In the genomic region with DNA sequence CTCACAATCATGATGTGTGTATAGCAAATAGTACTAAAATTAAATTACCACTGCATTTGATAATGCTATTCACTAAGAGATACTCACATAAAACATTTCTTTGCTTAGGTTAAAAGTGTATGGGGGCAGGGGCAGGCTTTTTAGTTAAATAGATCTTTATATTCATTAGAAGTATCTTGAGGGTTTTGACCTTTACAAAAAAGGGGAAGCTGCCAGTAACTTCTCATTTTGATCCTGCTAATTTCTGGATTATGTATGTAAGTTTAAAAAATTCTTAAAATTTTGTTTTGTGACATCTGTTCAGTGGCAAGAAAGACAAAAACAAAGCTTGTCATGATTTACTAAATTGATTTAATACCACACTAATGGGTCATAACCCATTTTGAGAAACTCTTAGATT, we compare ENCODE assay signal across 23 cellular contexts.
"Had no signal": no experiment of that assay in that cellular context is flagged by ENCODE, and none has a peak within 500 bp of the region (broad histone marks: within the 10 kb centered on the region; RNA-seq: fewer than 3 reads in every experiment).

No MANE protein-coding gene starts in this region.

- H3K4me1 ChIP-seq: body of pancreas, parathyroid adenoma had no signal

- H3K9me3 Mint-ChIP-seq: activated CD4-positive, alpha-beta memory T cell treated with anti-CD3 and anti-CD28 coated beads for 36 hours; activated T-helper 17 cell treated with anti-CD3 and anti-CD28 coated beads, Interleukin-2, amount 50 U/mL, for 72 hours; natural killer cell treated with Interleukin-12 subunit alpha and Interleukin-12 subunit beta and Interleukin-15 and Interleukin-18, amount 100 ng/mL, for 72 hours had no signal

- H3K27ac ChIP-seq: body of pancreas, lower lobe of right lung, neutrophil, parathyroid adenoma, thoracic aorta, upper lobe of left lung, WERI-Rb-1 had no signal

- H2AFZ ChIP-seq: parathyroid adenoma had no signal

- H3K79me2 ChIP-seq: parathyroid adenoma had no signal

- H3K4me3 ChIP-seq: body of pancreas, lower lobe of right lung, thoracic aorta, upper lobe of left lung had no signal

- ATAC-seq: activated CD4-positive, alpha-beta T cell treated with anti-CD3 and anti-CD28 coated beads for 36 hours; activated CD8-positive, alpha-beta memory T cell treated with anti-CD3 and anti-CD28 coated beads, Interleukin-2, amount 10 ng/mL, durations not matched to agents 7 days and 5 days; activated T-helper 17 cell treated with anti-CD3 and anti-CD28 coated beads, Interleukin-2, amount 50 U/mL, for 72 hours; body of pancreas; lower lobe of right lung; natural killer cell treated with Interleukin-12 subunit alpha and Interleukin-12 subunit beta and Interleukin-15 and Interleukin-18, amount 100 ng/mL, for 72 hours; sciatic nerve; stimulated activated effector memory CD8-positive, alpha-beta T cell treated with anti-CD3 and anti-CD28 coated beads, Interleukin-12 subunit alpha, Interleukin-12 subunit beta, amount 100 ng/mL, for 72 hours had no signal

- H3K27me3 Mint-ChIP-seq: activated CD4-positive, alpha-beta memory T cell treated with anti-CD3 and anti-CD28 coated beads for 36 hours; activated CD4-positive, alpha-beta T cell treated with anti-CD3 and anti-CD28 coated beads for 36 hours; activated CD8-positive, alpha-beta memory T cell treated with anti-CD3 and anti-CD28 coated beads, Interleukin-2, amount 10 ng/mL, durations not matched to agents 7 days and 5 days; activated naive CD8-positive, alpha-beta T cell treated with anti-CD3 and anti-CD28 coated beads, Interleukin-2, amount 10 ng/mL, durations not matched to agents 7 days and 5 days; activated T-helper 17 cell treated with anti-CD3 and anti-CD28 coated beads, Interleukin-2, amount 50 U/mL, for 72 hours had no signal

- DNase-seq: activated CD4-positive, alpha-beta memory T cell treated with anti-CD3 and anti-CD28 coated beads for 36 hours; activated CD4-positive, alpha-beta T cell treated with anti-CD3 and anti-CD28 coated beads for 36 hours; activated CD8-positive, alpha-beta memory T cell treated with anti-CD3 and anti-CD28 coated beads, Interleukin-2, amount 10 ng/mL, durations not matched to agents 7 days and 5 days; activated naive CD4-positive, alpha-beta T cell; activated naive CD8-positive, alpha-beta T cell treated with anti-CD3 and anti-CD28 coated beads, Interleukin-2, amount 10 ng/mL, durations not matched to agents 7 days and 5 days; amygdala; body of pancreas; erythroblast; foreskin melanocyte; head of caudate nucleus; lower lobe of right lung; stimulated activated CD4-positive, alpha-beta T cell treated with anti-CD3 and anti-CD28 coated beads, Interleukin-4, amount 100 ng/mL, for 24 hours; T-helper 1 cell; T-helper 9 cell; upper lobe of left lung; WERI-Rb-1 had no signal

- H3K27ac Mint-ChIP-seq: activated CD4-positive, alpha-beta memory T cell treated with anti-CD3 and anti-CD28 coated beads for 36 hours; activated CD8-positive, alpha-beta memory T cell treated with anti-CD3 and anti-CD28 coated beads, Interleukin-2, amount 10 ng/mL, durations not matched to agents 7 days and 5 days; activated naive CD8-positive, alpha-beta T cell treated with anti-CD3 and anti-CD28 coated beads, Interleukin-2, amount 10 ng/mL, durations not matched to agents 7 days and 5 days; activated T-helper 17 cell treated with anti-CD3 and anti-CD28 coated beads, Interleukin-2, amount 50 U/mL, for 72 hours had no signal

- H3K9ac ChIP-seq: parathyroid adenoma had no signal

- H3K4me3 Mint-ChIP-seq: activated CD4-positive, alpha-beta memory T cell treated with anti-CD3 and anti-CD28 coated beads for 36 hours; activated CD4-positive, alpha-beta T cell treated with anti-CD3 and anti-CD28 coated beads for 36 hours; activated CD8-positive, alpha-beta memory T cell treated with anti-CD3 and anti-CD28 coated beads, Interleukin-2, amount 10 ng/mL, durations not matched to agents 7 days and 5 days; activated naive CD8-positive, alpha-beta T cell treated with anti-CD3 and anti-CD28 coated beads, Interleukin-2, amount 10 ng/mL, durations not matched to agents 7 days and 5 days; activated T-helper 17 cell treated with anti-CD3 and anti-CD28 coated beads, Interleukin-2, amount 50 U/mL, for 72 hours; natural killer cell treated with Interleukin-12 subunit alpha and Interleukin-12 subunit beta and Interleukin-15 and Interleukin-18, amount 100 ng/mL, for 72 hours; stimulated activated effector memory CD8-positive, alpha-beta T cell treated with anti-CD3 and anti-CD28 coated beads, Interleukin-12 subunit alpha, Interleukin-12 subunit beta, amount 100 ng/mL, for 72 hours had no signal

- H3K36me3 Mint-ChIP-seq: activated CD4-positive, alpha-beta memory T cell treated with anti-CD3 and anti-CD28 coated beads for 36 hours; natural killer cell treated with Interleukin-12 subunit alpha and Interleukin-12 subunit beta and Interleukin-15 and Interleukin-18, amount 100 ng/mL, for 72 hours; stimulated activated effector memory CD8-positive, alpha-beta T cell treated with anti-CD3 and anti-CD28 coated beads, Interleukin-12 subunit alpha, Interleukin-12 subunit beta, amount 100 ng/mL, for 72 hours had no signal

- H3K27me3 ChIP-seq: body of pancreas, neutrophil, upper lobe of left lung had no signal
